In genomic region chr1:168555521-168556046, GRCh38 we compare ENCODE assay signal across 1 cellular context.
TF ChIP-seq lines count a peak whose summit lies in the region.

No MANE protein-coding gene starts in this region.

TF ChIP-seq in WTC11, 78 proteins besides CTCF, POLR2A, EP300 and RAD21 (continued from another document):
- no peak for TF ChIP-seq ZNF532 (CRISPR knock-in tag; IDR thresholded peaks at IDR 0.05; ENCODE audit: borderline replicate concordance)
- no peak for TF ChIP-seq GRHL2 (CRISPR knock-in tag; IDR thresholded peaks at IDR 0.05; ENCODE audit: insufficient replicate concordance, severe bottlenecking)
- no peak for TF ChIP-seq ZNF121 (CRISPR knock-in tag; IDR thresholded peaks at IDR 0.05)
